ENCODE assay signal across 18 cellular contexts in genomic region chr14:18688346-18688745, GRCh38.
A peak's percentile ranks its signal among the peaks of the same experiment; 100 is the strongest.
DNase-seq lines count a peak whose midpoint lies in the region; ATAC-seq and FAIRE-seq lines count a peak whose summit lies in the region.
"Had no signal": no experiment of that assay in that cellular context is flagged by ENCODE, and none has a peak within 500 bp of the region (broad histone marks: within the 10 kb centered on the region; RNA-seq: fewer than 3 reads in every experiment).

No MANE protein-coding gene starts in this region.

- no peaks in the 10 kb centered on the region for H4K20me1 ChIP-seq in BLaER1

- ATAC-seq in HG02623 (IDR thresholded peaks at IDR 0.05; ENCODE audit: unreplicated experiment) (no peak), HG03175 (IDR thresholded peaks at IDR 0.05; ENCODE audit: unreplicated experiment) (no peak)
- ATAC-seq: CD8-positive, alpha-beta T cell; GM12878 had no signal

- no peaks in the 10 kb centered on the region for H3K27me3 ChIP-seq in BLaER1

- DNase-seq in H4 (ENCODE audit: low spot score): peak; percentile 62
- peak; percentile 23 for DNase-seq in RCC 7860 (ENCODE audit: low spot score)
- DNase-seq in stromal cell of bone marrow (ENCODE audit: low read depth): peak; percentile 0
- no peak for DNase-seq in NCI-H146 treated with DMSO at 0.1 percent for 48 hours (lab: John Stamatoyannopoulos, UW; ENCODE audit: unreplicated experiment)
- DNase-seq: ACHN; AML-193; Calu3; CD8-positive, alpha-beta T cell; DMS79 treated with DMSO at 0.1 percent for 48 hours; EL; KG1 had no signal

- peaks cover 67% of the 10 kb centered on the region for H3K4me1 ChIP-seq in BLaER1
- H3K4me1 ChIP-seq: HAP-1 had no signal

- H3K27ac ChIP-seq in BLaER1: peak overlapping the region; percentile 75; the same call in 1 of the 2 replicates

- no peak for FAIRE-seq in RCC 7860 (lab: Jason Lieb, UNC)
- FAIRE-seq: A204.1, GM12878, H1 had no signal

- H3K9ac ChIP-seq in BLaER1: peak overlapping the region; percentile 59

- H3K4me2 ChIP-seq in BLaER1: peak overlapping the region; percentile 85

- H3K9me3 ChIP-seq in BLaER1: no peaks in the 10 kb centered on the region; the same call in 1 of the 2 replicates

- H3K4me3 ChIP-seq in BLaER1: no peak overlapping the region; the same call in 1 of the 2 replicates
- H3K4me3 ChIP-seq: GM12878, HAP-1 had no signal

- H3K36me3 ChIP-seq in BLaER1: no peaks in the 10 kb centered on the region
- H3K36me3 ChIP-seq: HAP-1 had no signal
